9 cellular contexts compared by ENCODE assay signal in genomic region chr4:57077550-57078311, GRCh38. TPM values are rescaled to one million over a fixed set of nuclear protein-coding genes. Genes with fewer than 3 reads are reported as not detected.
DNase-seq lines count a peak whose midpoint lies in the region; ATAC-seq and TF ChIP-seq lines count a peak whose summit lies in the region.
"Had no signal": no experiment of that assay in that cellular context is flagged by ENCODE, and none has a peak within 500 bp of the region (broad histone marks: within the 10 kb centered on the region; RNA-seq: fewer than 3 reads in every experiment).

No MANE protein-coding gene starts in this region.

- H3K9me3 ChIP-seq in HEK293 (ENCODE audit: control insufficient read depth, insufficient read depth, low read depth, low read length) (no peaks in the 10 kb centered on the region), gastroesophageal sphincter (no peaks in the 10 kb centered on the region), upper lobe of left lung (no peaks in the 10 kb centered on the region)

- ATAC-seq in gastroesophageal sphincter: no peak
- ATAC-seq in upper lobe of left lung (ENCODE audit: low FRiP score in 2 of 2): no peak
- ATAC-seq in activated CD8-positive, alpha-beta T cell treated with anti-CD3 and anti-CD28 coated beads for 36 hours: no peak

- H3K4me1 Mint-ChIP-seq in activated CD8-positive, alpha-beta T cell treated with anti-CD3 and anti-CD28 coated beads for 36 hours (ENCODE audit: low read depth): no peaks in the 10 kb centered on the region

- 76 to 82% methylated on average over 9 to 14 of the region's 14 CpGs for WGBS in gastroesophageal sphincter (ENCODE audit: low coverage in 1 of 2), 2 donors
- 70 to 77% methylated on average over 14 of the region's 14 CpGs for WGBS in upper lobe of left lung, 2 donors

- TF ChIP-seq CTCF in HEK293 (tag by site-specific recombination; IDR thresholded peaks at IDR 0.05) (no peak), VCaP (conservative IDR thresholded peaks at IDR 0.05) (no peak), gastroesophageal sphincter (IDR thresholded peaks at IDR 0.05) (no peak), retinal pigment epithelial cell (conservative IDR thresholded peaks at IDR 0.05; ENCODE audit: low read depth, low read length) (no peak), upper lobe of left lung (IDR thresholded peaks at IDR 0.05) (no peak)
- no peak for TF ChIP-seq CTCF in activated CD8-positive, alpha-beta T cell treated with anti-CD3 and anti-CD28 coated beads for 36 hours (IDR thresholded peaks at IDR 0.05)

- TF ChIP-seq EP300 in gastroesophageal sphincter (IDR thresholded peaks at IDR 0.05): no peak
- TF ChIP-seq EP300 in upper lobe of left lung (IDR thresholded peaks at IDR 0.05): no peak

- peaks cover 15% of the 10 kb centered on the region for H3K27me3 Mint-ChIP-seq in activated CD8-positive, alpha-beta T cell treated with anti-CD3 and anti-CD28 coated beads for 36 hours

- POLR2A ChIA-PET in HEK293 (lab: Yijun Ruan, JAX): interaction anchor here (0.7 to 1.3 kb wide), 6 partner anchors 14 to 98 kb away, joined by 3 to 9 read pairs (median 4); partner anchors contain the start of gene IGFBP7
- POLR2A ChIA-PET in activated CD8-positive, alpha-beta T cell treated with anti-CD3 and anti-CD28 coated beads for 36 hours (lab: Charles Lee): no interaction called here

- intact Hi-C loops in activated CD8-positive, alpha-beta T cell treated with anti-CD3 and anti-CD28 coated beads for 36 hours (cut with micrococcal nuclease): no loop called here

- no peaks in the 10 kb centered on the region for H3K9me3 Mint-ChIP-seq in activated CD8-positive, alpha-beta T cell treated with anti-CD3 and anti-CD28 coated beads for 36 hours

- no peaks in the 10 kb centered on the region for H3K36me3 Mint-ChIP-seq in activated CD8-positive, alpha-beta T cell treated with anti-CD3 and anti-CD28 coated beads for 36 hours (ENCODE audit: low read depth)

- peak; percentile 64 for DNase-seq in retinal pigment epithelial cell (ENCODE audit: low read depth)
- DNase-seq in upper lobe of left lung: no peak
- DNase-seq in GM03348 (ENCODE audit: low spot score): no peak
- DNase-seq in activated CD8-positive, alpha-beta T cell treated with anti-CD3 and anti-CD28 coated beads for 36 hours: no peak
- no peak for DNase-seq in stimulated activated CD4-positive, alpha-beta T cell treated with anti-CD3 and anti-CD28 coated beads, Interleukin-1b, Interleukin-23, amount 100 ng/mL, for 48 hours
- DNase-seq: NCI-H2081 had no signal

- TF ChIP-seq POLR2A in gastroesophageal sphincter (IDR thresholded peaks at IDR 0.05): no peak
- no peak for TF ChIP-seq POLR2A in upper lobe of left lung (IDR thresholded peaks at IDR 0.05)

- peak overlapping the region; percentile 88 for H3K27ac ChIP-seq in HEK293 (ENCODE audit: extremely low read depth, low read depth, low read length)
- H3K27ac ChIP-seq in VCaP: peak overlapping the region; percentile 72; the same call in 1 of the 2 replicates
- peak overlapping the region in 3 of 4 donors; percentile 9 to 79 (median 79) for H3K27ac ChIP-seq in gastroesophageal sphincter
- peak overlapping the region in 2 of 4 donors; percentile 18 to 32 for H3K27ac ChIP-seq in upper lobe of left lung

- CTCF ChIA-PET in HEK293 (lab: Yijun Ruan, JAX): interaction anchor here (2.2 kb wide), 1 partner anchor 86 kb away, joined by 11 read pairs; no protein-coding TSS in a partner anchor
- CTCF ChIA-PET in activated CD8-positive, alpha-beta T cell treated with anti-CD3 and anti-CD28 coated beads for 36 hours (lab: Charles Lee): interaction anchor here (1.2 kb wide), 1 partner anchor 86 kb away, joined by 4 read pairs; no protein-coding TSS in a partner anchor

- H3K27me3 ChIP-seq in gastroesophageal sphincter (no peaks in the 10 kb centered on the region), upper lobe of left lung (no peaks in the 10 kb centered on the region)

- H3K36me3 ChIP-seq in HEK293 (ENCODE audit: control insufficient read depth in 2 of 2, insufficient read depth in 1 of 2, low read length in 2 of 2): no peaks in the 10 kb centered on the region
- H3K36me3 ChIP-seq in gastroesophageal sphincter: no peaks in the 10 kb centered on the region
- no peaks in the 10 kb centered on the region for H3K36me3 ChIP-seq in upper lobe of left lung

- H3K4me3 Mint-ChIP-seq in activated CD8-positive, alpha-beta T cell treated with anti-CD3 and anti-CD28 coated beads for 36 hours: no peak overlapping the region

- H3K4me1 ChIP-seq in HEK293 (ENCODE audit: control insufficient read depth, insufficient read depth, low read length) (peaks cover 15% of the 10 kb centered on the region), gastroesophageal sphincter (peaks cover 11 to 85% (median 33%) of the 10 kb centered on the region in 3 donors), upper lobe of left lung (peaks cover 11 to 25% (median 23%) of the 10 kb centered on the region in 4 donors)

- H3K4me3 ChIP-seq in HEK293 (ENCODE audit: low read depth, low read length) (no peak overlapping the region), gastroesophageal sphincter (no peak overlapping the region), retinal pigment epithelial cell (ENCODE audit: low read length) (no peak overlapping the region), upper lobe of left lung (no peak overlapping the region)

- H3K27ac Mint-ChIP-seq in activated CD8-positive, alpha-beta T cell treated with anti-CD3 and anti-CD28 coated beads for 36 hours: no peak overlapping the region

TF ChIP-seq in HEK293, 187 proteins besides CTCF, POLR2A, EP300 and RAD21:
- TF ChIP-seq ZNF645 (tag by site-specific recombination; IDR thresholded peaks at IDR 0.05) (no peak), ZSCAN30 (tag by site-specific recombination; IDR thresholded peaks at IDR 0.05) (peak; percentile 83; the same call in 1 of the 2 replicates), ZFP69B (tag by site-specific recombination; IDR thresholded peaks at IDR 0.05) (no peak)

RNA-seq across cellular contexts. Expression of gene IGFBP7, which starts 32.5 kb away (rescaled TPM):
- total RNA-seq in gastroesophageal sphincter: 100 to 1,000 TPM; 478 to 876 (median 798) TPM
- 100 to 1,000 TPM; 105 to 705 (median 359) TPM for total RNA-seq in upper lobe of left lung
- total RNA-seq in activated CD8-positive, alpha-beta T cell treated with anti-CD3 and anti-CD28 coated beads for 36 hours: not detected

Comparison
In these comparisons a context has a peak if more than half of its experiments do, and no peak if none do; other contexts are left out.
1. RNA of gene IGFBP7, which starts 32.5 kb away (total RNA-seq): 478 to 876 TPM in gastroesophageal sphincter and 105 to 705 TPM in upper lobe of left lung; not detected in activated CD8-positive, alpha-beta T cell treated with anti-CD3 and anti-CD28 coated beads for 36 hours; every median in the first group is over 100 times any median in the second.